12 cellular contexts compared by ENCODE assay signal in the genomic region with DNA sequence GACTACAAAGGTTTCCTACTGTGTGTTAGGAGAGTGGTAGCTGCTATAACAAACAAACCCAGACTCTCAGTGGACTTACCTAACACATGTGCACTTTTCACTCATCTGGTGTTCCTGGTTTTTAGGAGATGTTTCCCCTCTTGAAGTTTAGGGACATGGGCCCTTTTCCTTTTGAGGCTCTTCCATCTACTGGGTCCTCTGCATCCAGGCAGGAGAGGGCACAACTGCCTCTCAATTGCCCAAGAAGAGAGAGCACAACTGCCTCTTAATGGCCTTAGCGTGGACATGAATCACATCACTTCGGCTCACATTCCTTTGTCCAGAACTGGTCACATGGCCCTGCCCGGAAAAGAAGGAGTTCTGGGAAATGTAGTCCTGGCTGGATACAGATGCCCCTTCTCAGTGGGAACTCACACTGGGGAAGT. TPM values are rescaled to one million over a fixed set of nuclear protein-coding genes. Genes with fewer than 3 reads are reported as not detected.
DNase-seq lines count a peak whose midpoint lies in the region; ATAC-seq, FAIRE-seq and TF ChIP-seq lines count a peak whose summit lies in the region.
"Had no signal": no experiment of that assay in that cellular context is flagged by ENCODE, and none has a peak within 500 bp of the region (broad histone marks: within the 10 kb centered on the region; RNA-seq: fewer than 3 reads in every experiment).

No MANE protein-coding gene starts in this region.

- H3K4me3 ChIP-seq in cardiac fibroblast (replicated peaks in 1 of 2; ENCODE audit: low read depth in 2 of 2, low read length in 2 of 2) (no peak overlapping the region), HepG2 (replicated peaks in 1 of 3; ENCODE audit: insufficient read depth in 1 of 3, low read depth in 2 of 3, low read length in 3 of 3) (no peak overlapping the region), A673 (ENCODE audit: low read depth, low read length, poor library complexity, severe bottlenecking) (no peak overlapping the region)
- H3K4me3 ChIP-seq: upper lobe of left lung had no signal

- POLR2A ChIA-PET in HepG2 (lab: Yijun Ruan, JAX) = interaction anchor here (0.6 to 2.0 kb wide), 2 partner anchors 10 to 221 kb away, joined by 3 to 10 read pairs; a partner anchor contains a TSS
- POLR2A ChIA-PET in A673 (lab: Charles Lee; ENCODE audit: low non-redundant PET) = no interaction called here

- no peaks in the 10 kb centered on the region for H4K20me1 ChIP-seq in HepG2 (ENCODE audit: insufficient read depth, low read length)

- no TSS peak for BruUV-seq in HepG2 (replicated peaks; lab: Mats Ljungman, UMichigan)
- no TSS peak for BruUV-seq in A673 (replicated peaks; lab: Mats Ljungman, UMichigan)

- H3K4me1 ChIP-seq in HepG2 (ENCODE audit: insufficient read depth, low read length) (0 out of 2 replicates have a peak, but pooled peaks cover 4% of the 10 kb centered on the region), A673 (ENCODE audit: insufficient read depth, low read length, poor library complexity, severe bottlenecking) (no peaks in the 10 kb centered on the region)
- H3K4me1 ChIP-seq: upper lobe of left lung had no signal

- H3K27me3 ChIP-seq in HepG2 (ENCODE audit: control insufficient read depth in 1 of 2, insufficient read depth in 2 of 2, low read length in 2 of 2) = peaks cover 5 to 53% of the 10 kb centered on the region in 2 experiments
- H3K27me3 ChIP-seq in A673 (replicated peaks; ENCODE audit: insufficient read depth, low read depth, low read length, poor library complexity) = peaks cover 43% of the 10 kb centered on the region
- H3K27me3 ChIP-seq: upper lobe of left lung had no signal

- no peaks in the 10 kb centered on the region for H3K79me2 ChIP-seq in HepG2 (ENCODE audit: insufficient read depth, low read length)

- DNase-seq in AG20443 (ENCODE audit: low spot score) (peak; percentile 77), LHCN-M2 (ENCODE audit: low read depth) (peak; percentile 61), cardiac fibroblast (ENCODE audit: low read depth in 2 of 2) (peak; percentile 57 to 70), HepG2 (ENCODE audit: low spot score) (peak; percentile 53), A673 (ENCODE audit: low spot score) (no peak)
- DNase-seq: DMS79 treated with DMSO at 0.1 percent for 48 hours; effector memory CD4-positive, alpha-beta T cell; NCI-H1417 treated with DMSO at 0.1 percent for 48 hours had no signal

- TF ChIP-seq CTCF in cardiac fibroblast (IDR thresholded peaks at IDR 0.05; ENCODE audit: low read depth, low read length) = no peak
- no peak for TF ChIP-seq CTCF in HepG2 (CRISPR knock-in tag; IDR thresholded peaks at IDR 0.05)
- no peak for TF ChIP-seq CTCF in A673 (conservative IDR thresholded peaks at IDR 0.05; ENCODE audit: low read depth, low read length)

- no peak overlapping the region for H3K9ac ChIP-seq in HepG2 (ENCODE audit: insufficient read depth, low read depth, low read length)

- intact Hi-C loops in HepG2 (cut with micrococcal nuclease; ENCODE audit: unreplicated experiment) = no loop called here
- intact Hi-C loops in A673 (cut with micrococcal nuclease; ENCODE audit: unreplicated experiment) = no loop called here

- in situ Hi-C loops in HepG2 (cut with HindIII; ENCODE audit: extremely low pct_ligation_motif_present, low pct_unique_long_range_greater_than_20kb) = no loop called here

- CTCF ChIA-PET in HepG2 (lab: Yijun Ruan, JAX; ENCODE audit: low intra/inter-chr PET ratio, low total read pairs) = no interaction called here
- CTCF ChIA-PET in A673 (lab: Charles Lee) = no interaction called here

- 0% methylated on average over 3 of the region's 3 CpGs for WGBS in HepG2 (ENCODE audit: low lambda C conversion rate)

- no peak overlapping the region for H2AFZ ChIP-seq in HepG2 (ENCODE audit: low read length)

- no peak for TF ChIP-seq POLR2A in HepG2 (IDR thresholded peaks at IDR 0.05; ENCODE audit: insufficient read depth in 1 of 2, low read depth in 2 of 2, low read length in 2 of 2)

- peak; percentile 61 for FAIRE-seq in HepG2 (lab: Jason Lieb, UNC)

- TF ChIP-seq RAD21 in HepG2 (CRISPR knock-in tag; IDR thresholded peaks at IDR 0.05) = no peak

- H3K27ac ChIP-seq in HepG2 (ENCODE audit: extremely low read length, insufficient read depth, low read length) (no peak overlapping the region), A673 (ENCODE audit: low read depth, low read length, poor library complexity, severe bottlenecking) (no peak overlapping the region)
- H3K27ac ChIP-seq: upper lobe of left lung had no signal

- peak; percentile 83 for ATAC-seq in HepG2
- no peak for ATAC-seq in HG02981 (IDR thresholded peaks at IDR 0.05; ENCODE audit: unreplicated experiment)
- ATAC-seq in HG03439 (IDR thresholded peaks at IDR 0.05; ENCODE audit: unreplicated experiment) = no peak
- ATAC-seq in GM21360 (IDR thresholded peaks at IDR 0.05; ENCODE audit: unreplicated experiment) = no peak

- H3K36me3 ChIP-seq in HepG2 (replicated peaks in 1 of 2; ENCODE audit: control insufficient read depth in 1 of 2, insufficient read depth in 2 of 2, low read length in 2 of 2) (no peaks in the 10 kb centered on the region), A673 (ENCODE audit: insufficient read depth, low read length, poor library complexity, severe bottlenecking) (no peaks in the 10 kb centered on the region)
- H3K36me3 ChIP-seq: upper lobe of left lung had no signal

- H3K9me3 ChIP-seq in HepG2 (ENCODE audit: low read length) = no peaks in the 10 kb centered on the region
- no peaks in the 10 kb centered on the region for H3K9me3 ChIP-seq in A673 (ENCODE audit: low read depth, low read length, poor library complexity, severe bottlenecking)
- H3K9me3 ChIP-seq: upper lobe of left lung had no signal

- TF ChIP-seq EP300 in HepG2 (IDR thresholded peaks at IDR 0.05; ENCODE audit: low read depth in 2 of 2, low read length in 2 of 2) = no peak
- TF ChIP-seq EP300 in HepG2 (CRISPR knock-in tag; IDR thresholded peaks at IDR 0.05; ENCODE audit: borderline replicate concordance) = no peak

- peak overlapping the region; percentile 19; the same call in 1 of the 2 replicates for H3K4me2 ChIP-seq in HepG2 (ENCODE audit: low read depth, low read length)

TF ChIP-seq in HepG2, 621 proteins besides CTCF, POLR2A, EP300 and RAD21 (continues in another document):
- TF ChIP-seq ELF1 (CRISPR knock-in tag; IDR thresholded peaks at IDR 0.05) (peak; percentile 78), ZNF143 (CRISPR knock-in tag; IDR thresholded peaks at IDR 0.05) (peak; percentile 90), KAT8 (CRISPR knock-in tag; IDR thresholded peaks at IDR 0.05) (0 out of 2 replicates have a peak, but pooled peaks have one; percentile 21), CREM (IDR thresholded peaks at IDR 0.05) (0 out of 2 replicates have a peak, but pooled peaks have one; percentile 22), CREM (CRISPR knock-in tag; IDR thresholded peaks at IDR 0.05) (no peak), GABPA (IDR thresholded peaks at IDR 0.05; ENCODE audit: low read depth, low read length) (peak; percentile 23; the same call in 1 of the 2 replicates), GABPA (CRISPR knock-in tag; IDR thresholded peaks at IDR 0.05; ENCODE audit: low read depth) (peak; percentile 85), NR2F1 (CRISPR knock-in tag; IDR thresholded peaks at IDR 0.05) (no peak), ZNF430 (CRISPR knock-in tag; IDR thresholded peaks at IDR 0.05) (0 out of 2 replicates have a peak, but pooled peaks have one; percentile 26), RAD51 (IDR thresholded peaks at IDR 0.05; ENCODE audit: borderline replicate concordance) (peak; percentile 17; the same call in 1 of the 2 replicates), FOSL2 (CRISPR knock-in tag; IDR thresholded peaks at IDR 0.05) (peak; percentile 58; the same call in 1 of the 2 replicates), SUZ12 (IDR thresholded peaks at IDR 0.05; ENCODE audit: low read depth, low read length) (peak; percentile 44), ZNF12 (CRISPR knock-in tag; IDR thresholded peaks at IDR 0.05) (peak; percentile 99)

RNA-seq across cellular contexts. Expression of a gene that starts 9.8 kb away (rescaled TPM):
- 2.4 and 3.8 TPM in 2 replicates for total RNA-seq in LHCN-M2 (2014; rRNA removed)
- 2.7 TPM for polyA plus RNA-seq in LHCN-M2 (2012)
- total RNA-seq in HepG2 (2016; rRNA removed; fragmentation: Illumina TruSeq; extraction: Trizol) = 4.7 and 4.9 TPM in 2 replicates
- 11.1 and 13.2 TPM in 2 replicates for total RNA-seq in HepG2 (2016; cell fraction: cytosol; rRNA removed; fragmentation: Illumina TruSeq; extraction: Trizol; ENCODE audit: low read depth)
- 3.2 TPM in 2 replicates for total RNA-seq in HepG2 (2016; cell fraction: insoluble cytoplasmic fraction; rRNA removed; fragmentation: Illumina TruSeq; extraction: Trizol)
- 2.2 and 2.9 TPM in 2 replicates for total RNA-seq in HepG2 (2016; cell fraction: membrane; rRNA removed; fragmentation: Illumina TruSeq; extraction: Trizol)
- 7.0 and 9.7 TPM in 2 replicates for total RNA-seq in HepG2 (2016; cell fraction: nucleus; rRNA removed; fragmentation: Illumina TruSeq; extraction: Trizol)
- polyA plus RNA-seq in HepG2 (2011; rRNA removed) = 0.61 and 0.66 TPM in 2 replicates
- 0.35 and 0.46 TPM in 2 replicates for polyA plus RNA-seq in HepG2 (2011; cell fraction: cytosol; rRNA removed)
- polyA plus RNA-seq in HepG2 (2011; cell fraction: nucleus; rRNA removed) = 3.4 and 4.2 TPM in 2 replicates
- 3.6 and 4.0 TPM in 2 replicates for polyA plus RNA-seq in HepG2 (2012)
- 0.14 and 0.17 TPM in 2 replicates for polyA plus RNA-seq in HepG2 (2016; cell fraction: cytosol; fragmentation: Illumina TruSeq; extraction: Trizol; ENCODE audit: low read depth)
- 2.5 and 3.2 TPM in 2 replicates for polyA plus RNA-seq in HepG2 (2016; cell fraction: insoluble cytoplasmic fraction; fragmentation: Illumina TruSeq; extraction: Trizol; ENCODE audit: low read depth)
- polyA plus RNA-seq in HepG2 (2016; cell fraction: membrane; fragmentation: Illumina TruSeq; extraction: Trizol; ENCODE audit: low read depth) = 0.18 and 0.30 TPM in 2 replicates
- polyA plus RNA-seq in HepG2 (2016; cell fraction: nucleus; fragmentation: Illumina TruSeq; extraction: Trizol; ENCODE audit: insufficient read depth, low read depth) = 10.3 and 10.4 TPM in 2 replicates
- 4.5 and 10.3 TPM in 2 replicates for polyA minus RNA-seq in HepG2 (2011; rRNA and poly(A)+ RNA removed; ENCODE audit: low replicate concordance)
- 2.3 and 2.8 TPM in 2 replicates for polyA minus RNA-seq in HepG2 (2011; cell fraction: cytosol; rRNA and poly(A)+ RNA removed)
- polyA minus RNA-seq in HepG2 (2011; cell fraction: nucleus; rRNA and poly(A)+ RNA removed) = 6.7 and 7.3 TPM in 2 replicates
- 26.7 and 30.2 TPM in 2 replicates for total RNA-seq in A673 (2021)
